In the genomic region with DNA sequence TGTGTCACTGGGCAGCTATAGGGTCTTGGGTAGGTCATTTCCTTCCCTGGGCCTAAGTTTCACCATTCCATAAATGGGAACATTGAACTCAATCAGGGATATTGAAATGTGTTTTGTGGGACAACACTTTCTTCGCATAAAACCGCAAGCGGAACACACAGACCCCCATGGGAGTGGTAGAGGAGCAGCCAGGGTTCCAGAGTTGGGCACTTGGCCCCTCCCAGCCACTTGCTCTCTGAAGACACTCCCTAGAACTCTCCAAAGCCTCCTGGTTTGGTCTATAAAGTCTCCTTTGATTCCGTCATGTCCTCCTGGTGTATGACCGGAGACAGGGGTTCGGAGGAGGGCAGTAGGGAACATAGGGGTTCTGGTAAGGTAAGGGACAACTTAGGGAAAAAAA, we compare ENCODE assay signal across 1 cellular context.
TF ChIP-seq lines count a peak whose summit lies in the region.

No MANE protein-coding gene starts in this region.

TF ChIP-seq in IMR-90, 13 proteins besides CTCF, POLR2A, EP300 and RAD21:
- no peak for TF ChIP-seq MAFK (IDR thresholded peaks at IDR 0.05; ENCODE audit: low read depth, low read length)
TF ChIP-seq in IMR-90: peak in this region for 0.
